17 cellular contexts compared by ENCODE assay signal in genomic region chr13:22496803-22497508, GRCh38.
DNase-seq lines count a peak whose midpoint lies in the region; TF ChIP-seq lines count a peak whose summit lies in the region.
"Had no signal": no experiment of that assay in that cellular context is flagged by ENCODE, and none has a peak within 500 bp of the region (broad histone marks: within the 10 kb centered on the region; RNA-seq: fewer than 3 reads in every experiment).

No MANE protein-coding gene starts in this region.

- intact Hi-C loops in ovary (cut with DNase I) = no loop called here

- no peaks in the 10 kb centered on the region for H3K27me3 ChIP-seq in BLaER1
- H3K27me3 ChIP-seq in ovary = no peaks in the 10 kb centered on the region

- CTCF ChIA-PET in activated naive CD4-positive, alpha-beta T cell treated with anti-CD3 and anti-CD28 coated beads, Interleukin-2, amount 10 ng/mL, durations not matched to agents 7 days and 5 days (lab: Charles Lee) = no interaction called here

- H3K4me3 ChIP-seq in BLaER1 (peak overlapping the region; percentile 58), ovary (no peak overlapping the region)

- DNase-seq in SK-MEL-5 (ENCODE audit: low read depth, low spot score) (peak; percentile 33), glutamatergic neuron (no peak), anterior cingulate cortex (lab: John Stamatoyannopoulos, UW) (no peak), iPS-NIHi7 (ENCODE audit: extremely low spot score) (no peak), ovary (no peak)
- no peak for DNase-seq in activated naive CD4-positive, alpha-beta T cell treated with anti-CD3 and anti-CD28 coated beads, Interleukin-2, amount 10 ng/mL, durations not matched to agents 7 days and 5 days
- DNase-seq: C1 segment of cervical spinal cord; CD4-positive, alpha-beta memory T cell; COR-L47; DMS153; DND-41; H7; HCEC 1CT had no signal

- TF ChIP-seq CTCF in glutamatergic neuron (IDR thresholded peaks at IDR 0.05; ENCODE audit: partially characterized antibody, unreplicated experiment) (no peak), nephron (IDR thresholded peaks at IDR 0.05; ENCODE audit: unreplicated experiment in 3 of 3) (no peak), ovary (IDR thresholded peaks at IDR 0.05) (no peak)

- H3K4me1 Mint-ChIP-seq in glutamatergic neuron (ENCODE audit: low read depth, unreplicated experiment) (peaks cover 10% of the 10 kb centered on the region), nephron (peaks cover 15% of the 10 kb centered on the region)
- H3K4me1 Mint-ChIP-seq in activated naive CD4-positive, alpha-beta T cell treated with anti-CD3 and anti-CD28 coated beads, Interleukin-2, amount 10 ng/mL, durations not matched to agents 7 days and 5 days = no peaks in the 10 kb centered on the region
- H3K4me1 Mint-ChIP-seq: B cell; CD4-positive, alpha-beta memory T cell had no signal

- no peaks in the 10 kb centered on the region for H3K36me3 Mint-ChIP-seq in glutamatergic neuron (ENCODE audit: unreplicated experiment)
- no peaks in the 10 kb centered on the region for H3K36me3 Mint-ChIP-seq in nephron (ENCODE audit: low read depth)
- no peaks in the 10 kb centered on the region for H3K36me3 Mint-ChIP-seq in activated naive CD4-positive, alpha-beta T cell treated with anti-CD3 and anti-CD28 coated beads, Interleukin-2, amount 10 ng/mL, durations not matched to agents 7 days and 5 days
- H3K36me3 Mint-ChIP-seq: CD4-positive, alpha-beta memory T cell had no signal

- in situ Hi-C loops in SK-MEL-5 (cut with HindIII; ENCODE audit: low pct_unique_long_range_greater_than_20kb, low sequenced_read_pairs) = no loop called here

- WGBS in ovary, 3 donors = 88 to 95% (median 89%) methylated on average over 17 of the region's 17 CpGs

- no peak for TF ChIP-seq POLR2A in ovary (IDR thresholded peaks at IDR 0.05)

- peaks cover 1% of the 10 kb centered on the region for H3K27me3 Mint-ChIP-seq in glutamatergic neuron (ENCODE audit: unreplicated experiment)
- H3K27me3 Mint-ChIP-seq in nephron (ENCODE audit: low read depth) = peaks cover 3% of the 10 kb centered on the region
- H3K27me3 Mint-ChIP-seq in activated naive CD4-positive, alpha-beta T cell treated with anti-CD3 and anti-CD28 coated beads, Interleukin-2, amount 10 ng/mL, durations not matched to agents 7 days and 5 days = no peaks in the 10 kb centered on the region
- H3K27me3 Mint-ChIP-seq: B cell had no signal

- H3K27ac Mint-ChIP-seq in glutamatergic neuron (ENCODE audit: unreplicated experiment) (no peak overlapping the region), nephron (peak overlapping the region; percentile 46 to 60 (median 48))
- no peak overlapping the region for H3K27ac Mint-ChIP-seq in activated naive CD4-positive, alpha-beta T cell treated with anti-CD3 and anti-CD28 coated beads, Interleukin-2, amount 10 ng/mL, durations not matched to agents 7 days and 5 days
- H3K27ac Mint-ChIP-seq: B cell; CD4-positive, alpha-beta memory T cell had no signal

- H3K9me3 Mint-ChIP-seq in glutamatergic neuron (ENCODE audit: unreplicated experiment) (no peaks in the 10 kb centered on the region), nephron (peaks cover 2% of the 10 kb centered on the region)
- H3K9me3 Mint-ChIP-seq in activated naive CD4-positive, alpha-beta T cell treated with anti-CD3 and anti-CD28 coated beads, Interleukin-2, amount 10 ng/mL, durations not matched to agents 7 days and 5 days = no peaks in the 10 kb centered on the region

- H3K36me3 ChIP-seq in BLaER1 (peaks cover under 1% of the 10 kb centered on the region; the same call in 1 of the 2 replicates), ovary (no peaks in the 10 kb centered on the region)

- no peaks in the 10 kb centered on the region for H4K20me1 ChIP-seq in BLaER1

- peak overlapping the region; percentile 90 for H3K4me2 ChIP-seq in BLaER1

- H3K9ac ChIP-seq in BLaER1 = peak overlapping the region; percentile 84

- H3K27ac ChIP-seq in BLaER1 (peak overlapping the region; percentile 94), ovary (no peak overlapping the region)
- H3K27ac ChIP-seq: 22Rv1 had no signal

- TF ChIP-seq EP300 in ovary (IDR thresholded peaks at IDR 0.05) = no peak

- H3K4me1 ChIP-seq in BLaER1 (peaks cover 60% of the 10 kb centered on the region), ovary (ENCODE audit: insufficient read depth) (no peaks in the 10 kb centered on the region)

- peak overlapping the region; percentile 9 for H3K4me3 Mint-ChIP-seq in glutamatergic neuron (ENCODE audit: unreplicated experiment)
- H3K4me3 Mint-ChIP-seq in nephron = no peak overlapping the region
- H3K4me3 Mint-ChIP-seq in activated naive CD4-positive, alpha-beta T cell treated with anti-CD3 and anti-CD28 coated beads, Interleukin-2, amount 10 ng/mL, durations not matched to agents 7 days and 5 days = no peak overlapping the region
- H3K4me3 Mint-ChIP-seq: B cell; CD4-positive, alpha-beta memory T cell had no signal

- H3K9me3 ChIP-seq in BLaER1 = peaks cover 43% of the 10 kb centered on the region
- H3K9me3 ChIP-seq in ovary = no peaks in the 10 kb centered on the region

Comparison
In these comparisons a context has a peak if more than half of its experiments do, and no peak if none do; other contexts are left out.
1. H3K27ac Mint-ChIP-seq: peak in nephron (3 of 3); none in glutamatergic neuron (single experiment) and activated naive CD4-positive, alpha-beta T cell treated with anti-CD3 and anti-CD28 coated beads, Interleukin-2, amount 10 ng/mL, durations not matched to agents 7 days and 5 days (single experiment).